17 cellular contexts compared by ENCODE assay signal in genomic region chr15:64029111-64029510, GRCh38. TPM values are rescaled to one million over a fixed set of nuclear protein-coding genes. Genes with fewer than 3 reads are reported as not detected.
DNase-seq lines count a peak whose midpoint lies in the region; ATAC-seq and TF ChIP-seq lines count a peak whose summit lies in the region.
"Had no signal": no experiment of that assay in that cellular context is flagged by ENCODE, and none has a peak within 500 bp of the region (broad histone marks: within the 10 kb centered on the region; RNA-seq: fewer than 3 reads in every experiment).

No MANE protein-coding gene starts in this region.

- H3K4me3 ChIP-seq in HEK293 (ENCODE audit: low read depth, low read length) = no peak overlapping the region
- H3K4me3 ChIP-seq: smooth muscle cell had no signal

- peaks cover 18 to 28% of the 10 kb centered on the region in 2 donors for H3K4me1 Mint-ChIP-seq in effector memory CD8-positive, alpha-beta T cell (ENCODE audit: low read depth in 2 of 2)

- peak overlapping the region; percentile 85 to 95 for H3K27ac Mint-ChIP-seq in effector memory CD8-positive, alpha-beta T cell
- H3K27ac Mint-ChIP-seq: activated CD4-positive, alpha-beta T cell treated with anti-CD3 and anti-CD28 coated beads, Interleukin-2, amount 10 ng/mL, durations not matched to agents 7 days and 5 days had no signal

- no peak for TF ChIP-seq CTCF in HEK293 (tag by site-specific recombination; IDR thresholded peaks at IDR 0.05)

- POLR2A ChIA-PET in HEK293 (lab: Yijun Ruan, JAX) = no interaction called here

- H3K27ac ChIP-seq in HEK293 (ENCODE audit: extremely low read depth, low read depth, low read length) = no peak overlapping the region

- ATAC-seq in effector memory CD8-positive, alpha-beta T cell (replicated peaks) = no peak
- ATAC-seq in HG02938 (IDR thresholded peaks at IDR 0.05; ENCODE audit: unreplicated experiment) = no peak

- H3K9me3 Mint-ChIP-seq in effector memory CD8-positive, alpha-beta T cell = no peaks in the 10 kb centered on the region
- H3K9me3 Mint-ChIP-seq: activated CD4-positive, alpha-beta T cell treated with anti-CD3 and anti-CD28 coated beads, Interleukin-2, amount 10 ng/mL, durations not matched to agents 7 days and 5 days; brain had no signal

- H3K4me3 Mint-ChIP-seq in effector memory CD8-positive, alpha-beta T cell = peak overlapping the region; percentile 42 to 47
- H3K4me3 Mint-ChIP-seq: activated CD4-positive, alpha-beta T cell treated with anti-CD3 and anti-CD28 coated beads, Interleukin-2, amount 10 ng/mL, durations not matched to agents 7 days and 5 days; brain had no signal

- no peaks in the 10 kb centered on the region for H3K36me3 ChIP-seq in HEK293 (ENCODE audit: control insufficient read depth in 2 of 2, insufficient read depth in 1 of 2, low read length in 2 of 2)

- H3K36me3 Mint-ChIP-seq in effector memory CD8-positive, alpha-beta T cell (ENCODE audit: insufficient read depth) = no peaks in the 10 kb centered on the region
- H3K36me3 Mint-ChIP-seq: brain had no signal

- no peaks in the 10 kb centered on the region for H3K4me1 ChIP-seq in HEK293 (ENCODE audit: control insufficient read depth, insufficient read depth, low read length)

- CTCF ChIA-PET in HEK293 (lab: Yijun Ruan, JAX) = interaction anchor here (1.2 kb wide), 1 partner anchor 16 kb away, joined by 3 read pairs; no protein-coding TSS in a partner anchor

- no peaks in the 10 kb centered on the region for H3K27me3 Mint-ChIP-seq in effector memory CD8-positive, alpha-beta T cell
- H3K27me3 Mint-ChIP-seq: activated CD4-positive, alpha-beta T cell treated with anti-CD3 and anti-CD28 coated beads, Interleukin-2, amount 10 ng/mL, durations not matched to agents 7 days and 5 days had no signal

- no peaks in the 10 kb centered on the region for H3K9me3 ChIP-seq in HEK293 (ENCODE audit: control insufficient read depth, insufficient read depth, low read depth, low read length)

- DNase-seq in C1 segment of cervical spinal cord (lab: John Stamatoyannopoulos, UW) = peak in 12 of 14 donors; percentile 11 to 74 (median 45)
- no peak for DNase-seq in effector memory CD8-positive, alpha-beta T cell
- peak; percentile 58 for DNase-seq in occipital lobe (lab: John Stamatoyannopoulos, UW)
- no peak for DNase-seq in NAMALWA (ENCODE audit: low spot score)
- no peak for DNase-seq in H4 (ENCODE audit: low spot score)
- DNase-seq in COLO829 (ENCODE audit: low spot score) = no peak
- DNase-seq: activated CD4-positive, alpha-beta T cell treated with anti-CD3 and anti-CD28 coated beads, Interleukin-2, amount 10 ng/mL, durations not matched to agents 7 days and 5 days; DMS153; H7; KG1; mammary epithelial cell; NCI-H1694; SHP77 had no signal

TF ChIP-seq in HEK293, 187 proteins besides CTCF, POLR2A, EP300 and RAD21:
- no peak for TF ChIP-seq KLF17 (tag by site-specific recombination; IDR thresholded peaks at IDR 0.05)
- peak; percentile 79; the same call in 1 of the 2 replicates for TF ChIP-seq PRDM4 (tag by site-specific recombination; IDR thresholded peaks at IDR 0.05)

RNA-seq across cellular contexts. Expression of gene DAPK2, which starts 17.2 kb away (rescaled TPM):
- 5.0 TPM for total RNA-seq in occipital lobe
- total RNA-seq in H4 (2014; rRNA removed; shearing (Covaris generic)) = 0.16 and 0.39 TPM in 2 replicates
- total RNA-seq: smooth muscle cell had no signal

Comparison
In these comparisons a context has a peak if more than half of its experiments do, and no peak if none do; other contexts are left out.
1. DNase-seq: peak in C1 segment of cervical spinal cord (12 of 14) and occipital lobe (single experiment); none in effector memory CD8-positive, alpha-beta T cell (0 of 3), NAMALWA (single experiment), H4 (single experiment) and COLO829 (single experiment).